ENCODE assay signal across 18 cellular contexts in genomic region chr1:55472784-55473183, GRCh38.
DNase-seq lines count a peak whose midpoint lies in the region; ATAC-seq lines count a peak whose summit lies in the region.
"Had no signal": no experiment of that assay in that cellular context is flagged by ENCODE, and none has a peak within 500 bp of the region (broad histone marks: within the 10 kb centered on the region; RNA-seq: fewer than 3 reads in every experiment).

No MANE protein-coding gene starts in this region.

- no peak overlapping the region for H3K4me3 ChIP-seq in effector memory CD4-positive, alpha-beta T cell (ENCODE audit: insufficient read depth, low read depth, low read length, poor library complexity, severe bottlenecking)
- H3K4me3 ChIP-seq: BLaER1 treated with 17β-estradiol and CSF1 and Interleukin-3, amounts not matched to agents 10 nM and 100 nM; Peyer's patch had no signal

- H3K27me3 ChIP-seq in effector memory CD4-positive, alpha-beta T cell (replicated peaks; ENCODE audit: control insufficient read depth, insufficient read depth, low read length, poor library complexity, severe bottlenecking) = peaks cover 3% of the 10 kb centered on the region
- H3K27me3 ChIP-seq: BLaER1 treated with 17β-estradiol and CSF1 and Interleukin-3, amounts not matched to agents 10 nM and 100 nM; Peyer's patch had no signal

- no peaks in the 10 kb centered on the region for H3K4me1 ChIP-seq in effector memory CD4-positive, alpha-beta T cell (ENCODE audit: control insufficient read depth, insufficient read depth, low read length, poor library complexity, severe bottlenecking)
- H3K4me1 ChIP-seq: Peyer's patch had no signal

- DNase-seq in ELR (ENCODE audit: low read depth) (peak; percentile 61), NCI-H446 treated with DMSO at 0.1 percent for 48 hours (lab: John Stamatoyannopoulos, UW) (peak; percentile 92), dermis blood vessel endothelial cell (peak; percentile 41), myocyte (ENCODE audit: low read depth) (peak; percentile 6)
- DNase-seq in activated CD4-positive, alpha-beta T cell treated with anti-CD3 and anti-CD28 coated beads, Interleukin-2, amount 50 U/mL, for 1 hour = no peak
- no peak for DNase-seq in effector memory CD4-positive, alpha-beta T cell
- DNase-seq: activated B cell treated with CpG ODN at 0.5 μM for 24 hours; erythroblast; NCI-H146; NCI-H526; Peyer's patch; retina; stimulated activated CD4-positive, alpha-beta T cell treated with anti-CD3 and anti-CD28 coated beads, Interleukin-2, amount 100 ng/mL, for 24 hours; T-cell had no signal

- no peak for ATAC-seq in GM21390 (IDR thresholded peaks at IDR 0.05; ENCODE audit: unreplicated experiment)
- no peak for ATAC-seq in GM19328 (IDR thresholded peaks at IDR 0.05; ENCODE audit: unreplicated experiment)
- ATAC-seq: natural killer cell treated with Interleukin-12 subunit alpha and Interleukin-12 subunit beta and Interleukin-15 and Interleukin-18, amount 100 ng/mL, for 72 hours; T-cell had no signal

- no peak overlapping the region for H3K27ac ChIP-seq in effector memory CD4-positive, alpha-beta T cell (ENCODE audit: insufficient read depth, low read length, poor library complexity, severe bottlenecking)
- H3K27ac ChIP-seq: BLaER1 treated with 17β-estradiol and CSF1 and Interleukin-3, amounts not matched to agents 10 nM and 100 nM; Peyer's patch had no signal

- no peaks in the 10 kb centered on the region for H3K36me3 ChIP-seq in effector memory CD4-positive, alpha-beta T cell (ENCODE audit: control insufficient read depth, insufficient read depth, low read length)
- H3K36me3 ChIP-seq: BLaER1 treated with 17β-estradiol and CSF1 and Interleukin-3, amounts not matched to agents 10 nM and 100 nM; Peyer's patch had no signal

- H3K9me3 ChIP-seq in effector memory CD4-positive, alpha-beta T cell (ENCODE audit: control insufficient read depth, low read length) = no peaks in the 10 kb centered on the region
- H3K9me3 ChIP-seq: BLaER1 treated with 17β-estradiol and CSF1 and Interleukin-3, amounts not matched to agents 10 nM and 100 nM; Peyer's patch had no signal

Comparison
In these comparisons a context has a peak if more than half of its experiments do, and no peak if none do; other contexts are left out.
1. DNase-seq: peak in ELR (single experiment), NCI-H446 treated with DMSO at 0.1 percent for 48 hours (single experiment), dermis blood vessel endothelial cell (single experiment) and myocyte (single experiment); none in activated CD4-positive, alpha-beta T cell treated with anti-CD3 and anti-CD28 coated beads, Interleukin-2, amount 50 U/mL, for 1 hour (single experiment) and effector memory CD4-positive, alpha-beta T cell (0 of 3).